24 cellular contexts compared by ENCODE assay signal in the genomic region with DNA sequence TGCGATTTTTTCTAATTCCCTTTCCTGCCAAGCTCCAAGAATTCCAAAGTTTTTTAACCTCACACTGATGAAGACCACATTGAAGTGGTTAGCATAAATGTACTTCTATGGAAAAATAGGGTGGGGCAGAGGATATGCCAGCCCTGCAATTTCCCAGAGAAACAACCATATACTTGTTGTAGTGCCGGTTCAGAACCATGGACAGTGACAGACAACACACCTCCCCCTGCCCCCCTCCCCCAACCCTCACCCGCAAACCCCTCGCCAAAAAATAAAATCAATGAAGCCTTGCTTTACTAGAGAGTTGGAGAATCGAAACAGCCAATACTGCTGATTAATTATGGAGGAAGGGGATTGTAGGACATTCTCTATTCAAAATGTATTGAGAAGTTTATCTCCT.
DNase-seq lines count a peak whose midpoint lies in the region; ATAC-seq, FAIRE-seq and TF ChIP-seq lines count a peak whose summit lies in the region.
"Had no signal": no experiment of that assay in that cellular context is flagged by ENCODE, and none has a peak within 500 bp of the region (broad histone marks: within the 10 kb centered on the region; RNA-seq: fewer than 3 reads in every experiment).

No MANE protein-coding gene starts in this region.

- ATAC-seq in HepG2 = no peak
- no peak for ATAC-seq in right lobe of liver
- ATAC-seq in K562 = no peak
- ATAC-seq in upper lobe of left lung (ENCODE audit: low FRiP score in 2 of 2) = no peak

- no peak for TF ChIP-seq EP300 in HepG2 (IDR thresholded peaks at IDR 0.05; ENCODE audit: low read depth in 2 of 2, low read length in 2 of 2)
- no peak for TF ChIP-seq EP300 in HepG2 (CRISPR knock-in tag; IDR thresholded peaks at IDR 0.05; ENCODE audit: borderline replicate concordance)
- TF ChIP-seq EP300 in K562 (IDR thresholded peaks at IDR 0.05; ENCODE audit: low read length) = no peak
- TF ChIP-seq EP300 in upper lobe of left lung (IDR thresholded peaks at IDR 0.05) = no peak

- H3K79me2 ChIP-seq in HepG2 (ENCODE audit: insufficient read depth, low read length) (no peaks in the 10 kb centered on the region), K562 (ENCODE audit: control insufficient read depth, insufficient read depth, low read length) (no peaks in the 10 kb centered on the region)

- DNase-seq in HepG2 (ENCODE audit: low spot score) = no peak
- no peak for DNase-seq in right lobe of liver
- DNase-seq in K562 (ENCODE audit: extremely low read depth in 1 of 4, low spot score in 3 of 4) = peak in 3 of 4 experiments; percentile 25 to 60 (median 50)
- peak; percentile 38 for DNase-seq in islet precursor cell
- no peak for DNase-seq in nucleus accumbens (lab: John Stamatoyannopoulos, UW)
- no peak for DNase-seq in upper lobe of left lung
- no peak for DNase-seq in RCC 7860 (ENCODE audit: low spot score)
- no peak for DNase-seq in activated T-cell treated with anti-CD3 and anti-CD28 coated beads, Interleukin-2, amount 50 U/mL, for 1 hour
- DNase-seq: 8988T; CD8-positive, alpha-beta memory T cell; DMS79 treated with DMSO at 0.1 percent for 48 hours; MV-4-11; NCI-H1417; NCI-H187 treated with DMSO at 0.1 percent for 48 hours; NCI-H69; NK-92 treated with Interleukin-12 subunit alpha and Interleukin-12 subunit beta, amount 100 ng/mL, for 24 hours; RPMI8226; SIG-M5 had no signal

- FAIRE-seq in HepG2 (lab: Jason Lieb, UNC) (no peak), K562 (lab: Jason Lieb, UNC) (peak; percentile 11), RCC 7860 (lab: Jason Lieb, UNC) (no peak)
- FAIRE-seq: D721Med, G401.6, GM12891, GM19239, H54 had no signal

- no peak overlapping the region for H3K4me3 ChIP-seq in HepG2 (replicated peaks in 1 of 3; ENCODE audit: insufficient read depth in 1 of 3, low read depth in 2 of 3, low read length in 3 of 3)
- no peak overlapping the region for H3K4me3 ChIP-seq in right lobe of liver
- H3K4me3 ChIP-seq in K562 = no peak overlapping the region
- no peak overlapping the region for H3K4me3 ChIP-seq in upper lobe of left lung
- H3K4me3 ChIP-seq: BLaER1 had no signal

- H2AFZ ChIP-seq in HepG2 (ENCODE audit: low read length) = no peak overlapping the region
- no peak overlapping the region for H2AFZ ChIP-seq in K562 (ENCODE audit: low read depth, low read length)

- intact Hi-C loops in HepG2 (cut with micrococcal nuclease; ENCODE audit: unreplicated experiment) (no loop called here), right lobe of liver (cut with DNase I) (no loop called here), K562 (cut with micrococcal nuclease) (no loop called here)

- no peaks in the 10 kb centered on the region for H3K9me3 ChIP-seq in HepG2 (ENCODE audit: low read length)
- H3K9me3 ChIP-seq in right lobe of liver = no peaks in the 10 kb centered on the region
- H3K9me3 ChIP-seq in K562 (replicated peaks; ENCODE audit: control insufficient read depth, insufficient read depth, low read depth, low read length) = no peaks in the 10 kb centered on the region
- H3K9me3 ChIP-seq in upper lobe of left lung = no peaks in the 10 kb centered on the region
- H3K9me3 ChIP-seq: BLaER1 had no signal

- H3K27ac ChIP-seq in HepG2 (ENCODE audit: extremely low read length, insufficient read depth, low read length) (no peak overlapping the region), right lobe of liver (no peak overlapping the region), K562 (ENCODE audit: extremely low read depth, low read depth, low read length) (no peak overlapping the region), upper lobe of left lung (no peak overlapping the region)
- H3K27ac ChIP-seq: BLaER1 had no signal

- CTCF ChIA-PET in HepG2 (lab: Yijun Ruan, JAX; ENCODE audit: low intra/inter-chr PET ratio, low total read pairs) = no interaction called here
- CTCF ChIA-PET in K562 (lab: Yijun Ruan, JAX; ENCODE audit: low intra/inter-chr PET ratio) = no interaction called here

- BruUV-seq in HepG2 (replicated peaks; lab: Mats Ljungman, UMichigan) = no TSS peak
- BruUV-seq in K562 (replicated peaks; lab: Mats Ljungman, UMichigan) = no TSS peak

- no peak for TF ChIP-seq CTCF in HepG2 (CRISPR knock-in tag; IDR thresholded peaks at IDR 0.05)
- no peak for TF ChIP-seq CTCF in right lobe of liver (IDR thresholded peaks at IDR 0.05)
- TF ChIP-seq CTCF in K562 (IDR thresholded peaks at IDR 0.05 in 2 of 3, conservative IDR thresholded peaks at IDR 0.05 in 1 of 3; ENCODE audit: insufficient read depth in 2 of 3, low read depth in 1 of 3, low read length in 3 of 3) = no peak
- no peak for TF ChIP-seq CTCF in upper lobe of left lung (IDR thresholded peaks at IDR 0.05)

- POLR2A ChIA-PET in HepG2 (lab: Yijun Ruan, JAX) (no interaction called here), K562 (lab: Yijun Ruan, JAX) (no interaction called here)

- H3K9ac ChIP-seq in HepG2 (ENCODE audit: insufficient read depth, low read depth, low read length) = no peak overlapping the region
- H3K9ac ChIP-seq in K562 (ENCODE audit: insufficient read depth in 1 of 2, low read depth in 2 of 2, low read length in 2 of 2) = no peak overlapping the region
- H3K9ac ChIP-seq: BLaER1 had no signal

- no peaks in the 10 kb centered on the region for H4K20me1 ChIP-seq in HepG2 (ENCODE audit: insufficient read depth, low read length)
- no peaks in the 10 kb centered on the region for H4K20me1 ChIP-seq in K562 (replicated peaks; ENCODE audit: control insufficient read depth, insufficient read depth, low read length)
- H4K20me1 ChIP-seq: BLaER1 had no signal

- in situ Hi-C loops in HepG2 (cut with HindIII; ENCODE audit: extremely low pct_ligation_motif_present, low pct_unique_long_range_greater_than_20kb) = no loop called here
- in situ Hi-C loops in K562 (cut with MboI) = no loop called here

- H3K36me3 ChIP-seq in HepG2 (replicated peaks in 1 of 2; ENCODE audit: control insufficient read depth in 1 of 2, insufficient read depth in 2 of 2, low read length in 2 of 2) = no peaks in the 10 kb centered on the region
- H3K36me3 ChIP-seq in right lobe of liver = no peaks in the 10 kb centered on the region
- H3K36me3 ChIP-seq in K562 (ENCODE audit: control insufficient read depth, insufficient read depth, low read length) = no peaks in the 10 kb centered on the region
- H3K36me3 ChIP-seq in upper lobe of left lung = no peaks in the 10 kb centered on the region
- H3K36me3 ChIP-seq: BLaER1 had no signal

- no peak overlapping the region for H3K4me2 ChIP-seq in HepG2 (ENCODE audit: low read depth, low read length)
- no peak overlapping the region for H3K4me2 ChIP-seq in K562 (ENCODE audit: insufficient read depth, low read length)
- H3K4me2 ChIP-seq: BLaER1 had no signal

- 5% methylated on average over 5 of the region's 5 CpGs for WGBS in HepG2 (ENCODE audit: low lambda C conversion rate)
- 15% methylated on average over 5 of the region's 5 CpGs for WGBS in right lobe of liver (ENCODE audit: insufficient coverage, low coverage, low lambda C conversion rate, missing lambda C conversion rate)
- whole genome bisulfite sequencing in K562 (ENCODE audit: insufficient coverage, low coverage, missing lambda C conversion rate) = 3% methylated on average over 5 of the region's 5 CpGs
- WGBS in upper lobe of left lung, 2 donors = 30 to 35% methylated on average over 5 of the region's 5 CpGs

- H3K9me1 ChIP-seq in K562 (ENCODE audit: control insufficient read depth, insufficient read depth, low read length) = no peaks in the 10 kb centered on the region

- no peaks in the 10 kb centered on the region for H3K27me3 ChIP-seq in HepG2 (ENCODE audit: control insufficient read depth in 1 of 2, insufficient read depth in 2 of 2, low read length in 2 of 2)
- H3K27me3 ChIP-seq in right lobe of liver = no peaks in the 10 kb centered on the region
- H3K27me3 ChIP-seq in K562 (ENCODE audit: control insufficient read depth in 2 of 2, insufficient read depth in 2 of 2, low read length in 2 of 2) = no peaks in the 10 kb centered on the region
- no peaks in the 10 kb centered on the region for H3K27me3 ChIP-seq in upper lobe of left lung
- H3K27me3 ChIP-seq: BLaER1 had no signal

- H3K4me1 ChIP-seq in HepG2 (ENCODE audit: insufficient read depth, low read length) (no peaks in the 10 kb centered on the region), right lobe of liver (no peaks in the 10 kb centered on the region), K562 (replicated peaks in 1 of 2; ENCODE audit: control insufficient read depth in 2 of 2, insufficient read depth in 2 of 2, low read length in 2 of 2) (no peaks in the 10 kb centered on the region), upper lobe of left lung (no peaks in the 10 kb centered on the region)
- H3K4me1 ChIP-seq: BLaER1 had no signal

- no peak for TF ChIP-seq POLR2A in HepG2 (IDR thresholded peaks at IDR 0.05; ENCODE audit: insufficient read depth in 1 of 2, low read depth in 2 of 2, low read length in 2 of 2)
- TF ChIP-seq POLR2A in right lobe of liver (IDR thresholded peaks at IDR 0.05) = no peak
- TF ChIP-seq POLR2A in K562 (conservative IDR thresholded peaks at IDR 0.05) = no peak
- no peak for TF ChIP-seq POLR2A in upper lobe of left lung (IDR thresholded peaks at IDR 0.05)

- TF ChIP-seq RAD21 in HepG2 (CRISPR knock-in tag; IDR thresholded peaks at IDR 0.05) = no peak
- TF ChIP-seq RAD21 in K562 (CRISPR knock-in tag; conservative IDR thresholded peaks at IDR 0.05 in 1 of 2, IDR thresholded peaks at IDR 0.05 in 1 of 2) = no peak

TF ChIP-seq in K562, 482 proteins besides CTCF, POLR2A, EP300 and RAD21 (continues in another document):
- TF ChIP-seq HNRNPLL (IDR thresholded peaks at IDR 0.05; ENCODE audit: low read depth, low read length, poor library complexity, severe bottlenecking) = no peak
- peak; percentile 76 for TF ChIP-seq MIER1 (IDR thresholded peaks at IDR 0.05; ENCODE audit: low read depth)
- no peak for TF ChIP-seq DDX20 (tag; IDR thresholded peaks at IDR 0.05; ENCODE audit: low read depth)
- TF ChIP-seq HMG20B (CRISPR knock-in tag; IDR thresholded peaks at IDR 0.05) = no peak
- TF ChIP-seq BDP1 (IDR thresholded peaks at IDR 0.05; ENCODE audit: insufficient read depth, insufficient read length) = no peak
- TF ChIP-seq SETDB1 (IDR thresholded peaks at IDR 0.05; ENCODE audit: low read length) = no peak
- TF ChIP-seq XRCC3 (IDR thresholded peaks at IDR 0.05) = no peak
- TF ChIP-seq PHTF2 (CRISPR knock-in tag; IDR thresholded peaks at IDR 0.05) = no peak
- TF ChIP-seq NR3C1 (CRISPR knock-in tag; IDR thresholded peaks at IDR 0.05) = no peak
- TF ChIP-seq CHD2 (IDR thresholded peaks at IDR 0.05; ENCODE audit: low read depth, low read length) = no peak
- TF ChIP-seq SIN3A (IDR thresholded peaks at IDR 0.05; ENCODE audit: borderline replicate concordance in 2 of 2, control insufficient read depth in 1 of 2, low read depth in 2 of 2, low read length in 2 of 2) = no peak
- TF ChIP-seq TAL1 (IDR thresholded peaks at IDR 0.05) = no peak
- TF ChIP-seq ETV5 (CRISPR knock-in tag; IDR thresholded peaks at IDR 0.05; ENCODE audit: low read depth) = no peak

Comparison
In these comparisons a context has a peak if more than half of its experiments do, and no peak if none do; other contexts are left out.
1. DNase-seq: peak in K562 (3 of 4) and islet precursor cell (single experiment); none in HepG2 (single experiment), right lobe of liver (0 of 3), nucleus accumbens (0 of 56), upper lobe of left lung (0 of 2), RCC 7860 (single experiment) and activated T-cell treated with anti-CD3 and anti-CD28 coated beads, Interleukin-2, amount 50 U/mL, for 1 hour (single experiment).